ENCODE assay signal across 18 cellular contexts in the genomic region with DNA sequence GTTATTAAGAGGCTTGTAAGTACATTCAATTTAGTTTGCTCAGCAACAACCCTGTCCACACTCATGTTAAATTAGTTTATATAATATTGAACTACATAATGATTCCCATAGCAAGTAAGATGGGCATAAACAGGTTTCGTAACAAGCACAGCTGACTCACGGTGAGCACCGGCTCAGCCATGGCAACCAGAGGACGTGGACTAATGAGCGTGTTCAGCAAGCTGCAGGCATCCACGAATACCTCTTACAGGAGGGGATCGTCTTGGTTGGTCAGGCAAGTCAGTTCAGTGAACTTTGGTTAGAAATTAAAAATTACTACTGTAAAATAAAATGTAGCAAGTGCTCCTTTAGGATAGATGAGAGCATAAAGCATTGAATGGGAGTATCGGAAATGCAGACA. TPM values are rescaled to one million over a fixed set of nuclear protein-coding genes. Genes with fewer than 3 reads are reported as not detected.
DNase-seq lines count a peak whose midpoint lies in the region; ATAC-seq lines count a peak whose summit lies in the region.
"Had no signal": no experiment of that assay in that cellular context is flagged by ENCODE, and none has a peak within 500 bp of the region (broad histone marks: within the 10 kb centered on the region; RNA-seq: fewer than 3 reads in every experiment).

No MANE protein-coding gene starts in this region.

- H2AFZ ChIP-seq in ACC112 (ENCODE audit: low read length, unreplicated experiment) (no peak overlapping the region), GM23248 (no peak overlapping the region)
- H2AFZ ChIP-seq: PC-9 had no signal

- peak overlapping the region; percentile 86 for H3K27ac ChIP-seq in ACC112 (ENCODE audit: low read depth, low read length)
- peak overlapping the region; percentile 17; the same call in 1 of the 2 replicates for H3K27ac ChIP-seq in GM23248
- H3K27ac ChIP-seq: PC-9 had no signal

- H3K4me3 ChIP-seq in ACC112 (ENCODE audit: low read depth, low read length) (no peak overlapping the region), GM23248 (no peak overlapping the region)
- H3K4me3 ChIP-seq: PC-9 had no signal

- H3K9me3 ChIP-seq in GM23248 (ENCODE audit: low read depth), result no peaks in the 10 kb centered on the region

- H4K20me1 ChIP-seq in GM23248 (ENCODE audit: insufficient read depth), result no peaks in the 10 kb centered on the region

- H3K4me2 ChIP-seq in GM23248 (ENCODE audit: unreplicated experiment), result no peak overlapping the region
- H3K4me2 ChIP-seq: PC-9 had no signal

- H3K79me2 ChIP-seq in ACC112 (ENCODE audit: control insufficient read depth, insufficient read depth, low read length, unreplicated experiment) (no peaks in the 10 kb centered on the region), GM23248 (ENCODE audit: insufficient read depth) (no peaks in the 10 kb centered on the region)

- in situ Hi-C loops in GM23248 (cut with MboI), result no loop called here

- H3F3A ChIP-seq in GM23248 (ENCODE audit: insufficient read depth), result no peaks in the 10 kb centered on the region

- H3K9ac ChIP-seq in GM23248, result no peak overlapping the region

- H3K4me1 ChIP-seq in ACC112 (ENCODE audit: control insufficient read depth, insufficient read depth, low read length, unreplicated experiment) (peaks cover 13% of the 10 kb centered on the region), GM23248 (ENCODE audit: insufficient read depth) (peaks cover 4% of the 10 kb centered on the region)

- WGBS in GM23248 (ENCODE audit: low coverage in 1 of 2, low lambda C conversion rate in 2 of 2, missing lambda C conversion rate in 2 of 2), 2 experiments, result 71 to 72% methylated on average over 8 of the region's 8 CpGs

- H3K9me2 ChIP-seq in GM23248 (ENCODE audit: insufficient read depth), result no peaks in the 10 kb centered on the region

- peak; percentile 68 for DNase-seq in GM23248
- DNase-seq in amniotic epithelial cell (ENCODE audit: low read depth), result peak; percentile 18
- DNase-seq in fibroblast of the conjunctiva (ENCODE audit: low read depth), result peak; percentile 22
- DNase-seq in retina, result no peak
- DNase-seq in DMS53 treated with DMSO at 0.1 percent for 48 hours (lab: John Stamatoyannopoulos, UW; ENCODE audit: unreplicated experiment), result no peak
- DNase-seq in NCI-H82 treated with DMSO at 0.1 percent for 48 hours (lab: John Stamatoyannopoulos, UW; ENCODE audit: unreplicated experiment), result no peak
- DNase-seq: activated CD4-positive, alpha-beta T cell treated with anti-CD3 and anti-CD28 coated beads, Interleukin-2, amount 10 ng/mL, durations not matched to agents 7 days and 5 days; activated naive CD8-positive, alpha-beta T cell treated with anti-CD3 and anti-CD28 coated beads, Interleukin-2, amount 10 ng/mL, durations not matched to agents 7 days and 5 days; glutamatergic neuron; H7; natural killer cell; NCI-H2029; NCI-H524; PC-9; stimulated activated naive CD8-positive, alpha-beta T cell treated with anti-CD3 and anti-CD28 coated beads, Interleukin-15, Interleukin-2, amounts not matched to agents 100 U/mL and 50 U/mL, for 24 hours had no signal

- no peak for ATAC-seq in GM21717 (IDR thresholded peaks at IDR 0.05; ENCODE audit: unreplicated experiment)
- ATAC-seq: natural killer cell; SK-N-SH treated with all-trans-retinoic acid at 6 μM for 48 hours; stimulated activated naive CD8-positive, alpha-beta T cell treated with anti-CD3 and anti-CD28 coated beads, Interleukin-15, Interleukin-2, amounts not matched to agents 100 U/mL and 50 U/mL, for 24 hours had no signal

- H3K27me3 ChIP-seq in ACC112 (ENCODE audit: insufficient read depth, low read length), result no peaks in the 10 kb centered on the region
- no peaks in the 10 kb centered on the region for H3K27me3 ChIP-seq in GM23248 (replicated peaks; ENCODE audit: insufficient read depth)

- no peaks in the 10 kb centered on the region for H3K36me3 ChIP-seq in ACC112 (ENCODE audit: insufficient read depth, low read length)
- H3K36me3 ChIP-seq in GM23248 (ENCODE audit: low read depth), result no peaks in the 10 kb centered on the region

RNA-seq across cellular contexts. Expression of a gene that starts 58.4 kb away (rescaled TPM):
- 54.8 and 66.5 TPM in 2 replicates for total RNA-seq in GM23248 (2014; rRNA removed; shearing (Covaris generic))
- 42.2 and 44.3 TPM in 2 replicates for polyA plus RNA-seq in GM23248 (2016; fragmentation: Nextera tagmentation; extraction: Ambion mirVana)

Comparison
In these comparisons a context has a peak if more than half of its experiments do, and no peak if none do; other contexts are left out.
1. DNase-seq: peak in GM23248 (single experiment), amniotic epithelial cell (single experiment) and fibroblast of the conjunctiva (single experiment); none in retina (single experiment), DMS53 treated with DMSO at 0.1 percent for 48 hours (single experiment) and NCI-H82 treated with DMSO at 0.1 percent for 48 hours (single experiment).